2 cellular contexts compared by ENCODE assay signal in the genomic region with DNA sequence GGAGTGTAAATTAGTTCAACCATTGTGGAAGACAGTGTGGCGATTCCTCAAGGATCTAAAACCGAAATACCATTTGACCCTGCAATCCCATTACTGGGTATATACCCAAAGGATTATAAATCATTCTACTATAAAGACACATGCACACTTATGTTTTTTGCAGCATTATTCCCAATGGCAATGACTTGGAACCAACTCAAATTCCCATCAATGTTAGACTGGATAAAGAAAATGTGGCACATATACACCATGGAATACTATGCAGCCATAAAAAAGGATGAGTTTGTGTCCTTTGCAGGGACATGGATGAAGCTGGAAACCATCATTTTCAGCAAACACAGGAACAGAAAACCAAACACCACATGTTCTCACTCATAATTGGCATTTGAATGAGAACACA.
DNase-seq lines count a peak whose midpoint lies in the region; ATAC-seq, FAIRE-seq and TF ChIP-seq lines count a peak whose summit lies in the region.
"Not testable (repeated sequence)": the region's sequence is repeated elsewhere in the genome, so short reads cannot be mapped to it uniquely, and the experiment has no call there.

No MANE protein-coding gene starts in this region.

- not testable (repeated sequence) for H3K9ac ChIP-seq in K562 (ENCODE audit: insufficient read depth in 1 of 2, low read depth in 2 of 2, low read length in 2 of 2)

- not testable (repeated sequence) for TF ChIP-seq CTCF in HEK293 (tag by site-specific recombination; IDR thresholded peaks at IDR 0.05); K562 (IDR thresholded peaks at IDR 0.05 in 2 of 3, conservative IDR thresholded peaks at IDR 0.05 in 1 of 3; ENCODE audit: insufficient read depth in 2 of 3, low read depth in 1 of 3, low read length in 3 of 3)

- H3K79me2 ChIP-seq in K562 (ENCODE audit: control insufficient read depth, insufficient read depth, low read length), result not testable (repeated sequence)

- not testable (repeated sequence) for TF ChIP-seq EP300 in K562 (IDR thresholded peaks at IDR 0.05; ENCODE audit: low read length)

- not testable (repeated sequence) for H3K27me3 ChIP-seq in K562 (ENCODE audit: control insufficient read depth in 2 of 2, insufficient read depth in 2 of 2, low read length in 2 of 2)

- H3K4me1 ChIP-seq in HEK293 (ENCODE audit: control insufficient read depth, insufficient read depth, low read length); K562 (replicated peaks in 1 of 2; ENCODE audit: control insufficient read depth in 2 of 2, insufficient read depth in 2 of 2, low read length in 2 of 2): not testable (repeated sequence)

- H4K20me1 ChIP-seq in K562 (replicated peaks; ENCODE audit: control insufficient read depth, insufficient read depth, low read length), result not testable (repeated sequence)

- 10% methylated on average over 2 of the region's 2 CpGs for WGBS in K562 (ENCODE audit: insufficient coverage, low coverage, missing lambda C conversion rate)

- H3K4me2 ChIP-seq in K562 (ENCODE audit: insufficient read depth, low read length), result not testable (repeated sequence)

- BruUV-seq in K562 (replicated peaks; lab: Mats Ljungman, UMichigan), result not testable (repeated sequence)

- TF ChIP-seq RAD21 in K562 (CRISPR knock-in tag; conservative IDR thresholded peaks at IDR 0.05 in 1 of 2, IDR thresholded peaks at IDR 0.05 in 1 of 2), result not testable (repeated sequence)

- ATAC-seq in K562, result not testable (repeated sequence)

- not testable (repeated sequence) for H3K9me1 ChIP-seq in K562 (ENCODE audit: control insufficient read depth, insufficient read depth, low read length)

- not testable (repeated sequence) for H3K9me3 ChIP-seq in HEK293 (ENCODE audit: control insufficient read depth, insufficient read depth, low read depth, low read length); K562 (replicated peaks; ENCODE audit: control insufficient read depth, insufficient read depth, low read depth, low read length)

- H2AFZ ChIP-seq in K562 (ENCODE audit: low read depth, low read length), result not testable (repeated sequence)

- not testable (repeated sequence) for TF ChIP-seq POLR2A in K562 (conservative IDR thresholded peaks at IDR 0.05)

- CTCF ChIA-PET in HEK293 (lab: Yijun Ruan, JAX); K562 (lab: Yijun Ruan, JAX; ENCODE audit: low intra/inter-chr PET ratio): not testable (repeated sequence)

- POLR2A ChIA-PET in HEK293 (lab: Yijun Ruan, JAX); K562 (lab: Yijun Ruan, JAX): not testable (repeated sequence)

- H3K4me3 ChIP-seq in HEK293 (ENCODE audit: low read depth, low read length); K562: not testable (repeated sequence)

- intact Hi-C loops in K562 (cut with micrococcal nuclease), result not testable (repeated sequence)

- not testable (repeated sequence) for H3K36me3 ChIP-seq in HEK293 (ENCODE audit: control insufficient read depth in 2 of 2, insufficient read depth in 1 of 2, low read length in 2 of 2); K562 (ENCODE audit: control insufficient read depth, insufficient read depth, low read length)

- not testable (repeated sequence) for H3K27ac ChIP-seq in HEK293 (ENCODE audit: extremely low read depth, low read depth, low read length); K562 (ENCODE audit: extremely low read depth, low read depth, low read length)

- not testable (repeated sequence) for FAIRE-seq in K562 (lab: Jason Lieb, UNC)

- DNase-seq in K562 (ENCODE audit: extremely low read depth in 1 of 4, low spot score in 3 of 4), result not testable (repeated sequence)

- in situ Hi-C loops in K562 (cut with MboI), result not testable (repeated sequence)

TF ChIP-seq in HEK293, 187 proteins besides CTCF, POLR2A, EP300 and RAD21:
- TF ChIP-seq ZNF146 (tag by site-specific recombination; IDR thresholded peaks at IDR 0.05), result peak; percentile 45

TF ChIP-seq in K562, 482 proteins besides CTCF, POLR2A, EP300 and RAD21:
- TF ChIP-seq ZNF146 (CRISPR knock-in tag; IDR thresholded peaks at IDR 0.05; ENCODE audit: unreplicated experiment), result peak; percentile 75
- peak; percentile 58 for TF ChIP-seq RBM25 (IDR thresholded peaks at IDR 0.05; ENCODE audit: low read depth, low read length, severe bottlenecking)
TF ChIP-seq in K562: peak in this region for 2; not testable (repeated sequence) for 480.
